ENCODE assay signal across 7 cellular contexts in the genomic region with DNA sequence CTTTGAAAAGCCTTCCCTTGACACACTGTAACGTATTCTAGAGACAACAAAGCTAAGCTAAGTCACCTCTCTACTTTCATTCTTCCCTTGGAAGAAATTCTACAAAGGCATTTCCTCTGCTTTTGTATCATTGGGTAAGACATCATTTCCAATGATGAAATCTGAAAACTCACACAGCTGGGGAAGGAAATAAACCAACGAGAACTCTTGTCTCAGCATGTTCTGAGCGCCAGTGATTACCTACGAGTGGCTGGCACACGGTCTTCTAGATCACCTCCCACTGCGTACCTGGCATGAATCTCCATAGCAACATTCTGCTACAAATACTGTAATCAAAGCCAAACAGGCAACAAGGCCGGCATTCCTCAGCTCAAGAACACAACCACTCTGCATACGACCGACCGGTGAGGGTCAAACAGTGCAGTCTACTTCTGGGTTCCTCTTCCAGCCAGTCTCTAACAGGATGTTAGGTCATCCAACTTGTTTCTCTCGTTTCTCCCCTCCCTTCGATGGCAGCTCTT. TPM values are rescaled to one million over a fixed set of nuclear protein-coding genes. Genes with fewer than 3 reads are reported as not detected.
A peak's percentile ranks its signal among the peaks of the same experiment; 100 is the strongest.
DNase-seq lines count a peak whose midpoint lies in the region; ATAC-seq and TF ChIP-seq lines count a peak whose summit lies in the region.

No MANE protein-coding gene starts in this region.

- H3K27me3 ChIP-seq in MM.1S (replicated peaks; ENCODE audit: insufficient read depth, low read length) = no peaks in the 10 kb centered on the region
- H3K27me3 ChIP-seq in liver (ENCODE audit: control insufficient read depth in 4 of 4, insufficient read depth in 4 of 4, low read length in 3 of 4) = no peaks in the 10 kb centered on the region

- peaks cover 94% of the 10 kb centered on the region for H3K79me2 ChIP-seq in MM.1S (ENCODE audit: low read length)

- H3K9me3 ChIP-seq in MM.1S (replicated peaks; ENCODE audit: insufficient read depth, low read length) (no peaks in the 10 kb centered on the region), liver (ENCODE audit: control insufficient read depth in 4 of 4, low read length in 3 of 4) (no peaks in the 10 kb centered on the region)

- peak overlapping the region; percentile 80 for H3K4me2 ChIP-seq in MM.1S (ENCODE audit: low read depth, low read length)

- peak in 1 of 2 donors; percentile 34 for TF ChIP-seq RAD21 in liver (IDR thresholded peaks at IDR 0.05)

- H3K27ac ChIP-seq in MM.1S (ENCODE audit: low read length) = peak overlapping the region; percentile 98
- peak overlapping the region; percentile 83 to 90 for H3K27ac ChIP-seq in liver (ENCODE audit: low read depth in 1 of 2, low read length in 2 of 2)
- peak overlapping the region; percentile 47 for H3K27ac ChIP-seq in temporal lobe (ENCODE audit: low read depth, low read length)

- H3K9ac ChIP-seq in MM.1S (ENCODE audit: low read length) = peak overlapping the region; percentile 100
- peak overlapping the region in 1 of 2 donors; percentile 60 for H3K9ac ChIP-seq in liver (ENCODE audit: low read depth in 1 of 2, low read length in 2 of 2)

- H3F3A ChIP-seq in MM.1S (ENCODE audit: insufficient read depth, low read length) = peaks cover 56% of the 10 kb centered on the region

- H3K36me3 ChIP-seq in MM.1S (replicated peaks; ENCODE audit: insufficient read depth, low read length) (no peaks in the 10 kb centered on the region), liver (ENCODE audit: control insufficient read depth in 4 of 4, insufficient read depth in 3 of 4, low read depth in 1 of 4, low read length in 3 of 4) (peaks cover 0 to 2% (median 0%) of the 10 kb centered on the region in 4 donors)

- ATAC-seq in GM19035 (IDR thresholded peaks at IDR 0.05; ENCODE audit: unreplicated experiment) = peak; percentile 41

- H3K4me1 ChIP-seq in MM.1S (ENCODE audit: low read length) (peaks cover 46% of the 10 kb centered on the region), liver (ENCODE audit: control insufficient read depth in 4 of 4, insufficient read depth in 4 of 4, low read length in 3 of 4) (peaks cover 0 to 35% (median 16%) of the 10 kb centered on the region in 4 donors)

- H4K20me1 ChIP-seq in MM.1S (ENCODE audit: insufficient read depth, low read length) = no peaks in the 10 kb centered on the region; the same call in none of the 2 replicates

- no peak for TF ChIP-seq CTCF in MM.1S (IDR thresholded peaks at IDR 0.05; ENCODE audit: low read length)
- TF ChIP-seq CTCF in liver (IDR thresholded peaks at IDR 0.05; ENCODE audit: low read depth, low read length, missing input control) = no peak

- DNase-seq in MM.1S (peak; percentile 74), T-helper 2 cell (peak in 3 of 5 experiments; percentile 54 to 67 (median 60)), cerebellum (ENCODE audit: low spot score) (peak; percentile 69), mesenteric fat pad (ENCODE audit: low spot score) (no peak)

- no peak overlapping the region for H2AFZ ChIP-seq in MM.1S (ENCODE audit: low read length)

- H3K4me3 ChIP-seq in MM.1S (ENCODE audit: low read length) (peak overlapping the region; percentile 48), liver (ENCODE audit: low read depth in 1 of 3, low read length in 3 of 3) (peak overlapping the region in 1 of 3 donors; percentile 14)

- H3K9me2 ChIP-seq in MM.1S (replicated peaks; ENCODE audit: insufficient read depth, low read length) = no peaks in the 10 kb centered on the region

- 9% methylated on average over 12 of the region's 12 CpGs for WGBS in liver

TF ChIP-seq in liver, 16 proteins besides CTCF, POLR2A, EP300 and RAD21:
- TF ChIP-seq HNF4A (conservative IDR thresholded peaks at IDR 0.05) (peak; percentile 32 to 40), SP1 (IDR thresholded peaks at IDR 0.05) (peak; percentile 86), HNF4G (IDR thresholded peaks at IDR 0.05) (no peak), FOXA2 (IDR thresholded peaks at IDR 0.05) (peak; percentile 33), EGR1 (IDR thresholded peaks at IDR 0.05; ENCODE audit: low read depth in 2 of 2) (peak in 1 of 2 donors; percentile 17), JUND (IDR thresholded peaks at IDR 0.05) (peak in 1 of 2 donors; percentile 67), TAF1 (conservative IDR thresholded peaks at IDR 0.05) (no peak), NR2F2 (IDR thresholded peaks at IDR 0.05) (peak; percentile 60), YY1 (IDR thresholded peaks at IDR 0.05) (peak; percentile 67), RXRA (IDR thresholded peaks at IDR 0.05) (peak; percentile 96), GABPA (IDR thresholded peaks at IDR 0.05 in 1 of 2, conservative IDR thresholded peaks at IDR 0.05 in 1 of 2) (peak; percentile 26 to 57), FOXA1 (IDR thresholded peaks at IDR 0.05) (peak; percentile 70)
- TF ChIP-seq, protein P1, sequence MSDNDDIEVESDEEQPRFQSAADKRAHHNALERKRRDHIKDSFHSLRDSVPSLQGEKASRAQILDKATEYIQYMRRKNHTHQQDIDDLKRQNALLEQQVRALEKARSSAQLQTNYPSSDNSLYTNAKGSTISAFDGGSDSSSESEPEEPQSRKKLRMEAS (IDR thresholded peaks at IDR 0.05) = peak; percentile 85
- TF ChIP-seq, protein P2, sequence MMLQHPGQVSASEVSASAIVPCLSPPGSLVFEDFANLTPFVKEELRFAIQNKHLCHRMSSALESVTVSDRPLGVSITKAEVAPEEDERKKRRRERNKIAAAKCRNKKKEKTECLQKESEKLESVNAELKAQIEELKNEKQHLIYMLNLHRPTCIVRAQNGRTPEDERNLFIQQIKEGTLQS (IDR thresholded peaks at IDR 0.05) = peak; percentile 44
- TF ChIP-seq, protein P3, sequence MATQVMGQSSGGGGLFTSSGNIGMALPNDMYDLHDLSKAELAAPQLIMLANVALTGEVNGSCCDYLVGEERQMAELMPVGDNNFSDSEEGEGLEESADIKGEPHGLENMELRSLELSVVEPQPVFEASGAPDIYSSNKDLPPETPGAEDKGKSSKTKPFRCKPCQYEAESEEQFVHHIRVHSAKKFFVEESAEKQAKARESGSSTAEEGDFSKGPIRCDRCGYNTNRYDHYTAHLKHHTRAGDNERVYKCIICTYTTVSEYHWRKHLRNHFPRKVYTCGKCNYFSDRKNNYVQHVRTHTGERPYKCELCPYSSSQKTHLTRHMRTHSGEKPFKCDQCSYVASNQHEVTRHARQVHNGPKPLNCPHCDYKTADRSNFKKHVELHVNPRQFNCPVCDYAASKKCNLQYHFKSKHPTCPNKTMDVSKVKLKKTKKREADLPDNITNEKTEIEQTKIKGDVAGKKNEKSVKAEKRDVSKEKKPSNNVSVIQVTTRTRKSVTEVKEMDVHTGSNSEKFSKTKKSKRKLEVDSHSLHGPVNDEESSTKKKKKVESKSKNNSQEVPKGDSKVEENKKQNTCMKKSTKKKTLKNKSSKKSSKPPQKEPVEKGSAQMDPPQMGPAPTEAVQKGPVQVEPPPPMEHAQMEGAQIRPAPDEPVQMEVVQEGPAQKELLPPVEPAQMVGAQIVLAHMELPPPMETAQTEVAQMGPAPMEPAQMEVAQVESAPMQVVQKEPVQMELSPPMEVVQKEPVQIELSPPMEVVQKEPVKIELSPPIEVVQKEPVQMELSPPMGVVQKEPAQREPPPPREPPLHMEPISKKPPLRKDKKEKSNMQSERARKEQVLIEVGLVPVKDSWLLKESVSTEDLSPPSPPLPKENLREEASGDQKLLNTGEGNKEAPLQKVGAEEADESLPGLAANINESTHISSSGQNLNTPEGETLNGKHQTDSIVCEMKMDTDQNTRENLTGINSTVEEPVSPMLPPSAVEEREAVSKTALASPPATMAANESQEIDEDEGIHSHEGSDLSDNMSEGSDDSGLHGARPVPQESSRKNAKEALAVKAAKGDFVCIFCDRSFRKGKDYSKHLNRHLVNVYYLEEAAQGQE (IDR thresholded peaks at IDR 0.05) = peak; percentile 65
- TF ChIP-seq, protein P4, sequence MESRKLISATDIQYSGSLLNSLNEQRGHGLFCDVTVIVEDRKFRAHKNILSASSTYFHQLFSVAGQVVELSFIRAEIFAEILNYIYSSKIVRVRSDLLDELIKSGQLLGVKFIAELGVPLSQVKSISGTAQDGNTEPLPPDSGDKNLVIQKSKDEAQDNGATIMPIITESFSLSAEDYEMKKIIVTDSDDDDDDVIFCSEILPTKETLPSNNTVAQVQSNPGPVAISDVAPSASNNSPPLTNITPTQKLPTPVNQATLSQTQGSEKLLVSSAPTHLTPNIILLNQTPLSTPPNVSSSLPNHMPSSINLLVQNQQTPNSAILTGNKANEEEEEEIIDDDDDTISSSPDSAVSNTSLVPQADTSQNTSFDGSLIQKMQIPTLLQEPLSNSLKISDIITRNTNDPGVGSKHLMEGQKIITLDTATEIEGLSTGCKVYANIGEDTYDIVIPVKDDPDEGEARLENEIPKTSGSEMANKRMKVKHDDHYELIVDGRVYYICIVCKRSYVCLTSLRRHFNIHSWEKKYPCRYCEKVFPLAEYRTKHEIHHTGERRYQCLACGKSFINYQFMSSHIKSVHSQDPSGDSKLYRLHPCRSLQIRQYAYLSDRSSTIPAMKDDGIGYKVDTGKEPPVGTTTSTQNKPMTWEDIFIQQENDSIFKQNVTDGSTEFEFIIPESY (IDR thresholded peaks at IDR 0.05) = peak; percentile 38

RNA-seq across cellular contexts. Expression of a gene that starts 7.6 kb away (rescaled TPM):
- total RNA-seq in cerebellum (17.6 TPM), liver (1 to 10 TPM; 4.4 to 6.8 TPM), temporal lobe (21.9 TPM), mesenteric fat pad (27.5 TPM)
- polyA plus RNA-seq in liver = 1 to 10 TPM; 2.3 to 3.2 TPM

RNA-seq across cellular contexts. Expression of a gene that starts 53.0 kb away (rescaled TPM):
- total RNA-seq in cerebellum (60.3 TPM), liver (10 to 100 TPM; 18.3 to 52.5 TPM), temporal lobe (75.7 TPM), mesenteric fat pad (30.2 TPM)
- polyA plus RNA-seq in liver = 10 to 100 TPM; 12.4 to 15.8 TPM

Comparison
In these comparisons a context has a peak if more than half of its experiments do, and no peak if none do; other contexts are left out.
1. H3K27ac ChIP-seq: peak in every context shown above with its lines; median percentile 98 in MM.1S; 86 in liver; 47 in temporal lobe.